16 cellular contexts compared by ENCODE assay signal in the genomic region with DNA sequence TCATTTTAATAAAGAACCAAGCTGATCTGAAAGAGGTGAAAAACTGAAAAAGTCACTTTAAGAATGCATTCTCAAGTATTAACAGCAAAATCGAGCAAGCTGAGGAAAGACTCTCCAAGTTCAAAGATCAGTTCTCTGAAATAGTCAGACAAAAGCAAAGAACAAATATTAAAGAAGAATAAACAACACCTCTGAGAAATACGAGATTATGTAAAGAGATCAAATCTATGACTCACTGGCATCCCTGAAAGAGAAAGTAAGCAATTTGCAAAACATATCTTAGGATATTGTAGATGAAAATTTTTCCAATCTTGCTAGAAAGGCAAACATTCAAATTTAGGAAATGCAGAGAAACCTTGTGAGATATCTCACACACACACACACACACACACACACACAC.
"Had no signal": no experiment of that assay in that cellular context is flagged by ENCODE, and none has a peak within 500 bp of the region (broad histone marks: within the 10 kb centered on the region; RNA-seq: fewer than 3 reads in every experiment).

No MANE protein-coding gene starts in this region.

- ATAC-seq: activated CD4-positive, alpha-beta T cell treated with anti-CD3 and anti-CD28 coated beads for 36 hours had no signal

- H3K4me3 ChIP-seq: ascending aorta, colonic mucosa, neural progenitor cell, right atrium auricular region, skin epidermis, thyroid gland, uterus had no signal

- DNase-seq: activated CD4-positive, alpha-beta memory T cell treated with anti-CD3 and anti-CD28 coated beads, Interleukin-2, amount 10 ng/mL, durations not matched to agents 7 days and 5 days; activated CD4-positive, alpha-beta T cell treated with anti-CD3 and anti-CD28 coated beads for 36 hours; activated gamma-delta T cell treated with Interleukin-2 at 50 U/mL for 16 hours; activated naive CD8-positive, alpha-beta T cell treated with anti-CD3 and anti-CD28 coated beads for 36 hours; activated T-cell treated with anti-CD3 and anti-CD28 coated beads, Interleukin-2, amount 50 U/mL, for 48 hours; colonic mucosa; hippocampal formation; kidney glomerular epithelial cell; T1000; thyroid gland; uterus; WERI-Rb-1 had no signal

- H3K27ac ChIP-seq: ascending aorta, colonic mucosa, neural progenitor cell, right atrium auricular region, skin epidermis, thyroid gland, uterus, WERI-Rb-1 had no signal
